Comparison of ENCODE assay signal across 10 cellular contexts in the genomic region with DNA sequence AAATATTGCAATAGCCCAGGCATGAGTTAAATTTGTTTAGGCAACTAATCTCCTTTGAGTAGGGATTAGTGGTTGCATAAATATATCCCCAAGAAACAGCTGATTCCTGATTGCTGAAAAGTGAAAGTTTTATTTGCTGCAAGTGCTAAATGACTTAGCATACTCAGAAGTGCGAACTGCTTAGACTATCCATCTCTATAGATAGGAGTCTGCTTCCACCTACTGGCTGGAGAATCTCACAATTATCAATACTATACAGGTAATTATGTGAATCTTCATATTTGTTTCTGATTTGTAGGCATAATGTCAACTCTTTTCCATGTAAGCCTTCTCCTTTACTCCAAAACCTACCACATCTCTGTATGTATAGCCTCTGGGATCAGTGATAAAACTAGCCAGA. TPM values are rescaled to one million over a fixed set of nuclear protein-coding genes. Genes with fewer than 3 reads are reported as not detected.
DNase-seq lines count a peak whose midpoint lies in the region; ATAC-seq and TF ChIP-seq lines count a peak whose summit lies in the region.
"Had no signal": no experiment of that assay in that cellular context is flagged by ENCODE, and none has a peak within 500 bp of the region (broad histone marks: within the 10 kb centered on the region; RNA-seq: fewer than 3 reads in every experiment).

No MANE protein-coding gene starts in this region.

- peak; percentile 1 for DNase-seq in HCEC 1CT
- no peak for DNase-seq in PC-9
- DNase-seq in fibroblast of the aortic adventitia (ENCODE audit: low read depth), result peak; percentile 14
- peak; percentile 16 for DNase-seq in retinal pigment epithelial cell (ENCODE audit: low read depth)
- no peak for DNase-seq in AG08395 (ENCODE audit: low spot score)
- no peak for DNase-seq in activated T-helper 2 cell treated with anti-CD3 and anti-CD28 coated beads, Interferon-gamma antibody, Interleukin-2, Interleukin-4, amounts not matched to agents 10 μg/mL and 5 μg/mL and 100 μg/mL, durations not matched to agents 14 hours and 24 hours and 36 hours (ENCODE audit: low spot score)
- DNase-seq in activated CD4-positive, alpha-beta T cell treated with anti-CD3 and anti-CD28 coated beads, Interleukin-2, amount 10 ng/mL, durations not matched to agents 7 days and 5 days, result no peak
- DNase-seq: activated effector memory CD4-positive, alpha-beta T cell treated with anti-CD3 and anti-CD28 coated beads, Interleukin-2, amount 50 U/mL, for 16 hours; stimulated activated naive B cell treated with anti-CD40 and anti-IgM and Interleukin-4, amounts not matched to agents 10 μg/mL and 1 μg/mL and 100 μg/mL, for 72 hours had no signal

- ATAC-seq in HG03045 (IDR thresholded peaks at IDR 0.05; ENCODE audit: unreplicated experiment), result no peak

- no peaks in the 10 kb centered on the region for H4K20me1 ChIP-seq in PC-9 (ENCODE audit: insufficient read depth)

- H2AFZ ChIP-seq in PC-9, result no peak overlapping the region

- intact Hi-C loops in PC-9 (cut with micrococcal nuclease; ENCODE audit: unreplicated experiment), result loop anchor here (10.0 kb wide), 1 partner anchor 154 kb away; no protein-coding TSS in a partner anchor
- intact Hi-C loops in activated T-helper 2 cell treated with anti-CD3 and anti-CD28 coated beads, Interferon-gamma antibody, Interleukin-2, Interleukin-4, amounts not matched to agents 10 μg/mL and 5 μg/mL and 100 μg/mL, durations not matched to agents 14 hours and 24 hours and 36 hours (cut with micrococcal nuclease), result no loop called here

- no peak overlapping the region for H3K27ac ChIP-seq in PC-9

- H3F3A ChIP-seq in PC-9 (ENCODE audit: insufficient read depth, low read depth), result no peaks in the 10 kb centered on the region

- H3K9me2 ChIP-seq in PC-9 (ENCODE audit: insufficient read depth), result no peaks in the 10 kb centered on the region; the same call in 1 of the 2 replicates

- H3K27me3 ChIP-seq in PC-9 (ENCODE audit: insufficient read depth, low read depth), result no peaks in the 10 kb centered on the region

- no peaks in the 10 kb centered on the region for H3K79me2 ChIP-seq in PC-9 (ENCODE audit: low read depth)

- H3K4me3 ChIP-seq in PC-9, result no peak overlapping the region
- H3K4me3 ChIP-seq in fibroblast of the aortic adventitia (ENCODE audit: low read depth, low read length), result no peak overlapping the region
- H3K4me3 ChIP-seq in retinal pigment epithelial cell (ENCODE audit: low read length), result no peak overlapping the region

- no peaks in the 10 kb centered on the region for H3K27me3 Mint-ChIP-seq in activated T-helper 2 cell treated with anti-CD3 and anti-CD28 coated beads, Interferon-gamma antibody, Interleukin-2, Interleukin-4, amounts not matched to agents 10 μg/mL and 5 μg/mL and 100 μg/mL, durations not matched to agents 14 hours and 24 hours and 36 hours (ENCODE audit: low read depth)
- H3K27me3 Mint-ChIP-seq in activated CD4-positive, alpha-beta T cell treated with anti-CD3 and anti-CD28 coated beads, Interleukin-2, amount 10 ng/mL, durations not matched to agents 7 days and 5 days, result no peaks in the 10 kb centered on the region
- H3K27me3 Mint-ChIP-seq: stimulated activated naive B cell treated with anti-CD40 and anti-IgM and Interleukin-4, amounts not matched to agents 10 μg/mL and 1 μg/mL and 100 μg/mL, for 72 hours had no signal

- peak; percentile 62 for TF ChIP-seq CTCF in PC-9 (conservative IDR thresholded peaks at IDR 0.05)
- no peak for TF ChIP-seq CTCF in fibroblast of the aortic adventitia (IDR thresholded peaks at IDR 0.05; ENCODE audit: insufficient read depth, low read length)
- TF ChIP-seq CTCF in retinal pigment epithelial cell (conservative IDR thresholded peaks at IDR 0.05; ENCODE audit: low read depth, low read length), result no peak

- H3K27ac Mint-ChIP-seq in activated T-helper 2 cell treated with anti-CD3 and anti-CD28 coated beads, Interferon-gamma antibody, Interleukin-2, Interleukin-4, amounts not matched to agents 10 μg/mL and 5 μg/mL and 100 μg/mL, durations not matched to agents 14 hours and 24 hours and 36 hours, result no peak overlapping the region
- H3K27ac Mint-ChIP-seq in activated CD4-positive, alpha-beta T cell treated with anti-CD3 and anti-CD28 coated beads, Interleukin-2, amount 10 ng/mL, durations not matched to agents 7 days and 5 days, result no peak overlapping the region
- H3K27ac Mint-ChIP-seq: stimulated activated naive B cell treated with anti-CD40 and anti-IgM and Interleukin-4, amounts not matched to agents 10 μg/mL and 1 μg/mL and 100 μg/mL, for 72 hours had no signal

- POLR2A ChIA-PET in PC-9 (lab: Charles Lee; ENCODE audit: unreplicated experiment), result no interaction called here
- POLR2A ChIA-PET in activated CD4-positive, alpha-beta T cell treated with anti-CD3 and anti-CD28 coated beads, Interleukin-2, amount 10 ng/mL, durations not matched to agents 7 days and 5 days (lab: Charles Lee), result no interaction called here

- no peaks in the 10 kb centered on the region for H3K4me1 Mint-ChIP-seq in activated T-helper 2 cell treated with anti-CD3 and anti-CD28 coated beads, Interferon-gamma antibody, Interleukin-2, Interleukin-4, amounts not matched to agents 10 μg/mL and 5 μg/mL and 100 μg/mL, durations not matched to agents 14 hours and 24 hours and 36 hours (ENCODE audit: low read depth)
- H3K4me1 Mint-ChIP-seq in activated CD4-positive, alpha-beta T cell treated with anti-CD3 and anti-CD28 coated beads, Interleukin-2, amount 10 ng/mL, durations not matched to agents 7 days and 5 days, result no peaks in the 10 kb centered on the region
- H3K4me1 Mint-ChIP-seq: stimulated activated naive B cell treated with anti-CD40 and anti-IgM and Interleukin-4, amounts not matched to agents 10 μg/mL and 1 μg/mL and 100 μg/mL, for 72 hours had no signal

- H3K4me1 ChIP-seq in PC-9 (replicated peaks; ENCODE audit: insufficient read depth), result no peaks in the 10 kb centered on the region

- H3K36me3 Mint-ChIP-seq in activated T-helper 2 cell treated with anti-CD3 and anti-CD28 coated beads, Interferon-gamma antibody, Interleukin-2, Interleukin-4, amounts not matched to agents 10 μg/mL and 5 μg/mL and 100 μg/mL, durations not matched to agents 14 hours and 24 hours and 36 hours (ENCODE audit: low read depth), result no peaks in the 10 kb centered on the region
- H3K36me3 Mint-ChIP-seq in activated CD4-positive, alpha-beta T cell treated with anti-CD3 and anti-CD28 coated beads, Interleukin-2, amount 10 ng/mL, durations not matched to agents 7 days and 5 days (ENCODE audit: low read depth), result no peaks in the 10 kb centered on the region
- H3K36me3 Mint-ChIP-seq: stimulated activated naive B cell treated with anti-CD40 and anti-IgM and Interleukin-4, amounts not matched to agents 10 μg/mL and 1 μg/mL and 100 μg/mL, for 72 hours had no signal

- H3K36me3 ChIP-seq in PC-9 (ENCODE audit: low read depth), result no peaks in the 10 kb centered on the region

- no TSS peak for BruUV-seq in PC-9 (replicated peaks; lab: Mats Ljungman, UMichigan)

- no peaks in the 10 kb centered on the region for H3K9me3 ChIP-seq in PC-9 (ENCODE audit: insufficient read depth, low read depth)

- CTCF ChIA-PET in PC-9 (lab: Charles Lee), result no interaction called here
- CTCF ChIA-PET in activated CD4-positive, alpha-beta T cell treated with anti-CD3 and anti-CD28 coated beads, Interleukin-2, amount 10 ng/mL, durations not matched to agents 7 days and 5 days (lab: Charles Lee), result no interaction called here

- no peak overlapping the region for H3K4me3 Mint-ChIP-seq in activated T-helper 2 cell treated with anti-CD3 and anti-CD28 coated beads, Interferon-gamma antibody, Interleukin-2, Interleukin-4, amounts not matched to agents 10 μg/mL and 5 μg/mL and 100 μg/mL, durations not matched to agents 14 hours and 24 hours and 36 hours (ENCODE audit: low read depth)
- no peak overlapping the region for H3K4me3 Mint-ChIP-seq in activated CD4-positive, alpha-beta T cell treated with anti-CD3 and anti-CD28 coated beads, Interleukin-2, amount 10 ng/mL, durations not matched to agents 7 days and 5 days
- H3K4me3 Mint-ChIP-seq: stimulated activated naive B cell treated with anti-CD40 and anti-IgM and Interleukin-4, amounts not matched to agents 10 μg/mL and 1 μg/mL and 100 μg/mL, for 72 hours had no signal

- H3K9me3 Mint-ChIP-seq in activated T-helper 2 cell treated with anti-CD3 and anti-CD28 coated beads, Interferon-gamma antibody, Interleukin-2, Interleukin-4, amounts not matched to agents 10 μg/mL and 5 μg/mL and 100 μg/mL, durations not matched to agents 14 hours and 24 hours and 36 hours, result no peaks in the 10 kb centered on the region
- H3K9me3 Mint-ChIP-seq in activated CD4-positive, alpha-beta T cell treated with anti-CD3 and anti-CD28 coated beads, Interleukin-2, amount 10 ng/mL, durations not matched to agents 7 days and 5 days, result no peaks in the 10 kb centered on the region
- H3K9me3 Mint-ChIP-seq: stimulated activated naive B cell treated with anti-CD40 and anti-IgM and Interleukin-4, amounts not matched to agents 10 μg/mL and 1 μg/mL and 100 μg/mL, for 72 hours had no signal

- H3K4me2 ChIP-seq in PC-9, result no peak overlapping the region

RNA-seq across cellular contexts. Expression of a gene that starts 11.9 kb away (rescaled TPM):
- 32.7 and 37.5 TPM in 2 replicates for total RNA-seq in PC-9 (2021)
- not detected in 2 replicates for total RNA-seq in fibroblast of the aortic adventitia (ENCODE audit: low replicate concordance)
- total RNA-seq in activated T-helper 2 cell treated with anti-CD3 and anti-CD28 coated beads, Interferon-gamma antibody, Interleukin-2, Interleukin-4, amounts not matched to agents 10 μg/mL and 5 μg/mL and 100 μg/mL, durations not matched to agents 14 hours and 24 hours and 36 hours, result not detected in 2 replicates
- total RNA-seq in activated CD4-positive, alpha-beta T cell treated with anti-CD3 and anti-CD28 coated beads, Interleukin-2, amount 10 ng/mL, durations not matched to agents 7 days and 5 days, result not detected

Comparison
In these comparisons a context has a peak if more than half of its experiments do, and no peak if none do; other contexts are left out.
1. DNase-seq: peak in HCEC 1CT (single experiment), fibroblast of the aortic adventitia (single experiment) and retinal pigment epithelial cell (single experiment); none in PC-9 (0 of 2), AG08395 (single experiment), activated T-helper 2 cell treated with anti-CD3 and anti-CD28 coated beads, Interferon-gamma antibody, Interleukin-2, Interleukin-4, amounts not matched to agents 10 μg/mL and 5 μg/mL and 100 μg/mL, durations not matched to agents 14 hours and 24 hours and 36 hours (single experiment) and activated CD4-positive, alpha-beta T cell treated with anti-CD3 and anti-CD28 coated beads, Interleukin-2, amount 10 ng/mL, durations not matched to agents 7 days and 5 days (single experiment).
2. RNA of a gene that starts 11.9 kb away (total RNA-seq): 32.7 to 37.5 TPM in PC-9; not detected in fibroblast of the aortic adventitia, not detected in activated T-helper 2 cell treated with anti-CD3 and anti-CD28 coated beads, Interferon-gamma antibody, Interleukin-2, Interleukin-4, amounts not matched to agents 10 μg/mL and 5 μg/mL and 100 μg/mL, durations not matched to agents 14 hours and 24 hours and 36 hours and not detected in activated CD4-positive, alpha-beta T cell treated with anti-CD3 and anti-CD28 coated beads, Interleukin-2, amount 10 ng/mL, durations not matched to agents 7 days and 5 days; every median in the first group is over 10 times any median in the second.